Comparison of ENCODE assay signal across 18 cellular contexts in the genomic region with DNA sequence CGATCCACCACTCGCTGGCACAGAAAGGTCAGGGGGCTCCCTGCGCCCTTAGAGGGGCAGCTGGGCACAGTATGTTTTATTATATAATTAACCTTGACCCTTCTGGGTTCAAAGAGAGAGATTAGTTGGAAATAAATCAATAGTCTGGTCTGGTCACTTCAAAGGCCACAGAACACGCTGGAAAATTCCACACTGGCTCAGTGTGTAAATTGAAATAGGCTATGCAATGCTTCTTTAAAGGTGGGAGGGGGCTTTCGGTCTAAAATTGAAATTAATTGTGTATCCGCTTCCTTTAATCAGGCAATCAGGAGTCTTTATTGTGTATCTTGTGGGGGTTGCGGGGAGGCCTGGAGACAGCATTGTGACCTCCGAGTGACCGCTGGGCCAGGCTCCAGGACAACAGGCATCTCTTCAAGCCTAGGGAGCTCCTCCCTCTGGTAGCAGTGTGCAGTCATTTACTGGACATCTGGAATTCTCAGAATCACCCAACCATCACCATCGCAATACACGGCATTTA. TPM values are rescaled to one million over a fixed set of nuclear protein-coding genes. Genes with fewer than 3 reads are reported as not detected.
A peak's percentile ranks its signal among the peaks of the same experiment; 100 is the strongest.
DNase-seq lines count a peak whose midpoint lies in the region; ATAC-seq and FAIRE-seq lines count a peak whose summit lies in the region.
"Had no signal": no experiment of that assay in that cellular context is flagged by ENCODE, and none has a peak within 500 bp of the region (broad histone marks: within the 10 kb centered on the region; RNA-seq: fewer than 3 reads in every experiment).

No MANE protein-coding gene starts in this region.

- DNase-seq in HuH-7.5 (ENCODE audit: low spot score) (peak; percentile 79), left lobe of liver (ENCODE audit: low spot score) (peak; percentile 80), renal cortical epithelial cell (ENCODE audit: low read depth) (peak; percentile 66)
- DNase-seq in stimulated activated CD4-positive, alpha-beta T cell treated with anti-CD3 and anti-CD28 coated beads, Interleukin-15, amount 100 ng/mL, for 24 hours, result no peak
- DNase-seq in stimulated activated CD4-positive, alpha-beta T cell treated with anti-CD3 and anti-CD28 coated beads, Interleukin-12 subunit alpha, Interleukin-12 subunit beta, amount 100 ng/mL, for 4 hours, result no peak
- DNase-seq: activated CD8-positive, alpha-beta memory T cell treated with anti-CD3 and anti-CD28 coated beads, Interleukin-2, amount 10 ng/mL, durations not matched to agents 7 days and 5 days; activated naive CD4-positive, alpha-beta T cell treated with Interleukin-2 at 50 U/mL for 16 hours; IMR-90; NCI-H1105; NCI-H345; stimulated activated CD4-positive, alpha-beta T cell treated with anti-CD3 and anti-CD28 coated beads, Interleukin-4, amount 100 ng/mL, for 1 hour had no signal

- ATAC-seq in left lobe of liver (peak; percentile 88), HG02623 (IDR thresholded peaks at IDR 0.05; ENCODE audit: unreplicated experiment) (no peak), HG03108 (IDR thresholded peaks at IDR 0.05; ENCODE audit: unreplicated experiment) (no peak)
- ATAC-seq: activated CD8-positive, alpha-beta memory T cell treated with anti-CD3 and anti-CD28 coated beads, Interleukin-2, amount 10 ng/mL, durations not matched to agents 7 days and 5 days had no signal

- peak; percentile 51 for FAIRE-seq in endometrium (lab: Jason Lieb, UNC)

RNA-seq across cellular contexts. Expression of a gene that starts 8.0 kb away (rescaled TPM):
- not detected for total RNA-seq in left lobe of liver
- total RNA-seq in renal cortical epithelial cell, result not detected in 2 replicates
- total RNA-seq: Daoy; IMR-90; T-helper 1 cell treated with Interleukin-12 subunit alpha and Interleukin-12 subunit beta and Interleukin-4 antibody, amounts not matched to agents 30 ng/mL and 1 ng/mL, for 36 hours had no signal

RNA-seq across cellular contexts. Expression of a gene that starts 16.6 kb away (rescaled TPM):
- total RNA-seq in left lobe of liver, result not detected
- total RNA-seq in renal cortical epithelial cell, result not detected in 2 replicates
- total RNA-seq: activated CD8-positive, alpha-beta memory T cell treated with anti-CD3 and anti-CD28 coated beads, Interleukin-2, amount 10 ng/mL, durations not matched to agents 7 days and 5 days; Daoy; IMR-90; posterior vena cava; T-helper 1 cell treated with Interleukin-12 subunit alpha and Interleukin-12 subunit beta and Interleukin-4 antibody, amounts not matched to agents 30 ng/mL and 1 ng/mL, for 36 hours; uterus had no signal

RNA-seq across cellular contexts. Expression of a gene that starts 25.8 kb away (rescaled TPM):
- total RNA-seq in left lobe of liver (9.8 TPM), renal cortical epithelial cell (1.7 and 4.0 TPM in 2 replicates)

Comparison
In these comparisons a context has a peak if more than half of its experiments do, and no peak if none do; other contexts are left out.
1. DNase-seq: peak in HuH-7.5 (single experiment), left lobe of liver (single experiment) and renal cortical epithelial cell (single experiment); none in stimulated activated CD4-positive, alpha-beta T cell treated with anti-CD3 and anti-CD28 coated beads, Interleukin-15, amount 100 ng/mL, for 24 hours (single experiment) and stimulated activated CD4-positive, alpha-beta T cell treated with anti-CD3 and anti-CD28 coated beads, Interleukin-12 subunit alpha, Interleukin-12 subunit beta, amount 100 ng/mL, for 4 hours (single experiment).